Comparison of ENCODE assay signal across 1 cellular context in the genomic region with DNA sequence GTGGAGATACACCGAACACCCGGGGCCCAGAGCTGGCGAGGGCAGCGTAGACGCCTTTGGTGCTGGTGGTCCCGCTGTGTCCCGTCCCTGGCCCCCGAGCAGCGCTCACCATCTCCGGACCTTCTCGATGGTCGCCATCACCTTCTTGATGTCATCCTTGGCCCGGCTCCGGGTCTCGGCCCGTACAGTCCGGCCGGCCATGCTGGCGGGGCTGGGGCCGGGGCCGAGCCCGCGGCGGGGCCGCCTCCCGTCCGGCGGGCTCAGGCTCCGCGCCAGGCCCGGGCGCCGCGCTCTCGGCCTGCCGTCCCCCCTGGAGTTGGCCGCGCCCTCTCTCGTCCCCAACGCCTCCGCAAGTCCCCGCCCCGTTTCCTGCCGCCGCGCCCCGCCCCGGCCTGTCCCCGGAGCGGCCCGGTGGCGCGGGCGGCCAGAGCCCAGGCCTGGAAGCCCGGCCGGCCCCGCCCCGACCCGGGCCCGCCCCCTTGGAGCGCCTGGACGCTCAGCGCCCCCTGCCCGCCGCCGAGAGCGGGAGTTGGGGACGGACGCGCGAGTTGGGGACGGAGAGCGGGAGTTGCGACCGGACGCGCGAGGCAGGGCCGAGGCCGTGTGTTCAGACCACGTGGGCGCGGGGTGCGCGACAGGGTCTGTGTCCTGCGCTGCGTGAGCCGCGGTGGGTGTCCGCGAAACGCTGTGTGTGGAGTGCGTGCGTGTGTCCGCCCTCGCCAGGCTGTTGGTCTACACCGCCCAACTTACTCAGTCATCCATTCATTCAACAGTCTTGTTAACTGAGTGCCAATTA.
A peak's percentile ranks its signal among the peaks of the same experiment; 100 is the strongest.
TF ChIP-seq lines count a peak whose summit lies in the region.

Gene BCL7C (minus strand): TSS at position 334 of the 796 bp plus-strand sequence. CDS start 133 bp downstream, at position 201.

TF ChIP-seq in K562, 482 proteins besides CTCF, POLR2A, EP300 and RAD21 (continued from another document and continues in another):
- TF ChIP-seq, protein P1, sequence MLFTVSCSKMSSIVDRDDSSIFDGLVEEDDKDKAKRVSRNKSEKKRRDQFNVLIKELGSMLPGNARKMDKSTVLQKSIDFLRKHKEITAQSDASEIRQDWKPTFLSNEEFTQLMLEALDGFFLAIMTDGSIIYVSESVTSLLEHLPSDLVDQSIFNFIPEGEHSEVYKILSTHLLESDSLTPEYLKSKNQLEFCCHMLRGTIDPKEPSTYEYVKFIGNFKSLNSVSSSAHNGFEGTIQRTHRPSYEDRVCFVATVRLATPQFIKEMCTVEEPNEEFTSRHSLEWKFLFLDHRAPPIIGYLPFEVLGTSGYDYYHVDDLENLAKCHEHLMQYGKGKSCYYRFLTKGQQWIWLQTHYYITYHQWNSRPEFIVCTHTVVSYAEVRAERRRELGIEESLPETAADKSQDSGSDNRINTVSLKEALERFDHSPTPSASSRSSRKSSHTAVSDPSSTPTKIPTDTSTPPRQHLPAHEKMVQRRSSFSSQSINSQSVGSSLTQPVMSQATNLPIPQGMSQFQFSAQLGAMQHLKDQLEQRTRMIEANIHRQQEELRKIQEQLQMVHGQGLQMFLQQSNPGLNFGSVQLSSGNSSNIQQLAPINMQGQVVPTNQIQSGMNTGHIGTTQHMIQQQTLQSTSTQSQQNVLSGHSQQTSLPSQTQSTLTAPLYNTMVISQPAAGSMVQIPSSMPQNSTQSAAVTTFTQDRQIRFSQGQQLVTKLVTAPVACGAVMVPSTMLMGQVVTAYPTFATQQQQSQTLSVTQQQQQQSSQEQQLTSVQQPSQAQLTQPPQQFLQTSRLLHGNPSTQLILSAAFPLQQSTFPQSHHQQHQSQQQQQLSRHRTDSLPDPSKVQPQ (CRISPR knock-in tag; IDR thresholded peaks at IDR 0.05; ENCODE audit: borderline replicate concordance), result no peak
- TF ChIP-seq HNRNPLL (IDR thresholded peaks at IDR 0.05; ENCODE audit: low read depth, low read length, poor library complexity, severe bottlenecking) (peak; percentile 40), ATF2 (CRISPR knock-in tag; IDR thresholded peaks at IDR 0.05) (peak; percentile 63; the same call in 1 of the 2 replicates), CXXC5 (CRISPR knock-in tag; IDR thresholded peaks at IDR 0.05) (peak; percentile 92), RBM25 (IDR thresholded peaks at IDR 0.05; ENCODE audit: low read depth, low read length, severe bottlenecking) (peak; percentile 91), THRAP3 (IDR thresholded peaks at IDR 0.05; ENCODE audit: borderline replicate concordance) (no peak), ARID2 (IDR thresholded peaks at IDR 0.05) (no peak), DIDO1 (tag; IDR thresholded peaks at IDR 0.05; ENCODE audit: low read depth) (no peak), HMG20B (CRISPR knock-in tag; IDR thresholded peaks at IDR 0.05) (no peak), PHF8 (IDR thresholded peaks at IDR 0.05; ENCODE audit: borderline replicate concordance, low read length) (peak; percentile 95), ZNF174 (CRISPR knock-in tag; IDR thresholded peaks at IDR 0.05) (no peak), SMC3 (conservative IDR thresholded peaks at IDR 0.05; ENCODE audit: insufficient read depth, low read depth, low read length) (peak; percentile 6; the same call in 1 of the 2 replicates), PTBP1 (IDR thresholded peaks at IDR 0.05; ENCODE audit: low read depth, low read length) (no peak), CHCHD3 (CRISPR knock-in tag; IDR thresholded peaks at IDR 0.05) (no peak), NFIX (CRISPR knock-in tag; IDR thresholded peaks at IDR 0.05; ENCODE audit: low read depth) (no peak), HSF4 (CRISPR knock-in tag; IDR thresholded peaks at IDR 0.05; ENCODE audit: borderline replicate concordance) (no peak), MAFF (IDR thresholded peaks at IDR 0.05; ENCODE audit: low read length) (no peak), SRSF1 (IDR thresholded peaks at IDR 0.05; ENCODE audit: low read depth, low read length) (no peak), TEAD1 (CRISPR knock-in tag; IDR thresholded peaks at IDR 0.05) (peak; percentile 45 to 96; a peak in 3 of 4 replicates), CBX8 (IDR thresholded peaks at IDR 0.05; ENCODE audit: borderline replicate concordance, extremely low read depth, low read depth, low read length, poor library complexity, severe bottlenecking) (no peak), MYBL2 (IDR thresholded peaks at IDR 0.05; ENCODE audit: low read depth) (no peak), MYBL2 (CRISPR knock-in tag; IDR thresholded peaks at IDR 0.05; ENCODE audit: borderline replicate concordance) (no peak), ZNF507 (tag; conservative IDR thresholded peaks at IDR 0.05) (no peak), RFX1 (IDR thresholded peaks at IDR 0.05) (no peak), ELF2 (CRISPR knock-in tag; IDR thresholded peaks at IDR 0.05) (no peak), ARID4B (CRISPR knock-in tag; IDR thresholded peaks at IDR 0.05) (peak; percentile 93), ZNF253 (CRISPR knock-in tag; conservative IDR thresholded peaks at IDR 0.05) (no peak), TCF15 (CRISPR knock-in tag; IDR thresholded peaks at IDR 0.05) (peak; percentile 60; the same call in 1 of the 2 replicates), RBM22 (IDR thresholded peaks at IDR 0.05; ENCODE audit: low read depth, low read length, poor library complexity, severe bottlenecking) (no peak), KDM5B (IDR thresholded peaks at IDR 0.05; ENCODE audit: insufficient replicate concordance, low read depth, low read length) (peak; percentile 88), ZNF766 (CRISPR knock-in tag; conservative IDR thresholded peaks at IDR 0.05) (peak; percentile 45; the same call in 1 of the 2 replicates), ZNF263 (CRISPR knock-in tag; IDR thresholded peaks at IDR 0.05; ENCODE audit: borderline replicate concordance) (peak; percentile 67), ELK3 (CRISPR knock-in tag; IDR thresholded peaks at IDR 0.05) (no peak), TOE1 (IDR thresholded peaks at IDR 0.05; ENCODE audit: borderline replicate concordance) (peak; percentile 57; the same call in 1 of the 2 replicates), TOE1 (CRISPR knock-in tag; IDR thresholded peaks at IDR 0.05; ENCODE audit: borderline replicate concordance, low read depth) (peak; percentile 96; the same call in 1 of the 2 replicates), NCOR1 (IDR thresholded peaks at IDR 0.05) (peak; percentile 26; the same call in 1 of the 2 replicates), CCAR2 (IDR thresholded peaks at IDR 0.05; ENCODE audit: low read depth, low read length) (no peak), NR3C1 (CRISPR knock-in tag; IDR thresholded peaks at IDR 0.05) (peak; percentile 97), ZNF668 (CRISPR knock-in tag; IDR thresholded peaks at IDR 0.05) (peak; percentile 87; the same call in 1 of the 2 replicates), SP1 (CRISPR knock-in tag; IDR thresholded peaks at IDR 0.05) (peak; percentile 91), HLTF (IDR thresholded peaks at IDR 0.05) (no peak), MEF2A (IDR thresholded peaks at IDR 0.05; ENCODE audit: control insufficient read depth, low read depth, low read length) (no peak)
- TF ChIP-seq, protein P2, sequence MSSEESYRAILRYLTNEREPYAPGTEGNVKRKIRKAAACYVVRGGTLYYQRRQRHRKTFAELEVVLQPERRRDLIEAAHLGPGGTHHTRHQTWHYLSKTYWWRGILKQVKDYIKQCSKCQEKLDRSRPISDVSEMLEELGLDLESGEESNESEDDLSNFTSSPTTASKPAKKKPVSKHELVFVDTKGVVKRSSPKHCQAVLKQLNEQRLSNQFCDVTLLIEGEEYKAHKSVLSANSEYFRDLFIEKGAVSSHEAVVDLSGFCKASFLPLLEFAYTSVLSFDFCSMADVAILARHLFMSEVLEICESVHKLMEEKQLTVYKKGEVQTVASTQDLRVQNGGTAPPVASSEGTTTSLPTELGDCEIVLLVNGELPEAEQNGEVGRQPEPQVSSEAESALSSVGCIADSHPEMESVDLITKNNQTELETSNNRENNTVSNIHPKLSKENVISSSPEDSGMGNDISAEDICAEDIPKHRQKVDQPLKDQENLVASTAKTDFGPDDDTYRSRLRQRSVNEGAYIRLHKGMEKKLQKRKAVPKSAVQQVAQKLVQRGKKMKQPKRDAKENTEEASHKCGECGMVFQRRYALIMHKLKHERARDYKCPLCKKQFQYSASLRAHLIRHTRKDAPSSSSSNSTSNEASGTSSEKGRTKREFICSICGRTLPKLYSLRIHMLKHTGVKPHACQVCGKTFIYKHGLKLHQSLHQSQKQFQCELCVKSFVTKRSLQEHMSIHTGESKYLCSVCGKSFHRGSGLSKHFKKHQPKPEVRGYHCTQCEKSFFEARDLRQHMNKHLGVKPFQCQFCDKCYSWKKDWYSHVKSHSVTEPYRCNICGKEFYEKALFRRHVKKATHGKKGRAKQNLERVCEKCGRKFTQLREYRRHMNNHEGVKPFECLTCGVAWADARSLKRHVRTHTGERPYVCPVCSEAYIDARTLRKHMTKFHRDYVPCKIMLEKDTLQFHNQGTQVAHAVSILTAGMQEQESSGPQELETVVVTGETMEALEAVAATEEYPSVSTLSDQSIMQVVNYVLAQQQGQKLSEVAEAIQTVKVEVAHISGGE (CRISPR knock-in tag; IDR thresholded peaks at IDR 0.05), result peak in 1 of 3 experiments; percentile 76; a peak in 2 of 6 replicates
- TF ChIP-seq, protein P3, sequence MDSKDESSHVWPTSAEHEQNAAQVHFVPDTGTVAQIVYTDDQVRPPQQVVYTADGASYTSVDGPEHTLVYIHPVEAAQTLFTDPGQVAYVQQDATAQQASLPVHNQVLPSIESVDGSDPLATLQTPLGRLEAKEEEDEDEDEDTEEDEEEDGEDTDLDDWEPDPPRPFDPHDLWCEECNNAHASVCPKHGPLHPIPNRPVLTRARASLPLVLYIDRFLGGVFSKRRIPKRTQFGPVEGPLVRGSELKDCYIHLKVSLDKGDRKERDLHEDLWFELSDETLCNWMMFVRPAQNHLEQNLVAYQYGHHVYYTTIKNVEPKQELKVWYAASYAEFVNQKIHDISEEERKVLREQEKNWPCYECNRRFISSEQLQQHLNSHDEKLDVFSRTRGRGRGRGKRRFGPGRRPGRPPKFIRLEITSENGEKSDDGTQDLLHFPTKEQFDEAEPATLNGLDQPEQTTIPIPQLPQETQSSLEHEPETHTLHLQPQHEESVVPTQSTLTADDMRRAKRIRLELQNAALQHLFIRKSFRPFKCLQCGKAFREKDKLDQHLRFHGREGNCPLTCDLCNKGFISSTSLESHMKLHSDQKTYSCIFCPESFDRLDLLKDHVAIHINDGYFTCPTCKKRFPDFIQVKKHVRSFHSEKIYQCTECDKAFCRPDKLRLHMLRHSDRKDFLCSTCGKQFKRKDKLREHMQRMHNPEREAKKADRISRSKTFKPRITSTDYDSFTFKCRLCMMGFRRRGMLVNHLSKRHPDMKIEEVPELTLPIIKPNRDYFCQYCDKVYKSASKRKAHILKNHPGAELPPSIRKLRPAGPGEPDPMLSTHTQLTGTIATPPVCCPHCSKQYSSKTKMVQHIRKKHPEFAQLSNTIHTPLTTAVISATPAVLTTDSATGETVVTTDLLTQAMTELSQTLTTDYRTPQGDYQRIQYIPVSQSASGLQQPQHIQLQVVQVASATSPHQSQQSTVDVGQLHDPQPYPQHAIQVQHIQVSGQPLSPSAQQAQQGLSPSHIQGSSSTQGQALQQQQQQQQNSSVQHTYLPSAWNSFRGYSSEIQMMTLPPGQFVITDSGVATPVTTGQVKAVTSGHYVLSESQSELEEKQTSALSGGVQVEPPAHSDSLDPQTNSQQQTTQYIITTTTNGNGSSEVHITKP (IDR thresholded peaks at IDR 0.05; ENCODE audit: partially characterized antibody), result no peak
- TF ChIP-seq, protein P4, sequence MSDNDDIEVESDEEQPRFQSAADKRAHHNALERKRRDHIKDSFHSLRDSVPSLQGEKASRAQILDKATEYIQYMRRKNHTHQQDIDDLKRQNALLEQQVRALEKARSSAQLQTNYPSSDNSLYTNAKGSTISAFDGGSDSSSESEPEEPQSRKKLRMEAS (CRISPR knock-in tag; IDR thresholded peaks at IDR 0.05), result peak; percentile 100
